In genomic region chr22:32870474-32870873, GRCh38 we compare ENCODE assay signal across 27 cellular contexts.
"Had no signal": no experiment of that assay in that cellular context is flagged by ENCODE, and none has a peak within 500 bp of the region (broad histone marks: within the 10 kb centered on the region; RNA-seq: fewer than 3 reads in every experiment).

No MANE protein-coding gene starts in this region.

- H3K9me3 ChIP-seq: stomach, suprapubic skin, testis, thoracic aorta, thyroid gland, tibial artery, tibial nerve, transverse colon, upper lobe of left lung, upper lobe of right lung, uterus, vagina had no signal

- H3K36me3 ChIP-seq: stomach, suprapubic skin, thoracic aorta, thyroid gland, tibial artery, tibial nerve, transverse colon, upper lobe of left lung, upper lobe of right lung, uterus, vagina had no signal

- DNase-seq: stimulated activated CD4-positive, alpha-beta T cell treated with anti-CD3 and anti-CD28 coated beads, Interleukin-2, amount 100 ng/mL, for 48 hours; stimulated activated CD4-positive, alpha-beta T cell treated with anti-CD3 and anti-CD28 coated beads, Interleukin-4, amount 100 ng/mL, for 1 hour; stimulated activated CD4-positive, alpha-beta T cell treated with anti-CD3 and anti-CD28 coated beads, Interleukin-4, amount 100 ng/mL, for 24 hours; stimulated activated CD4-positive, alpha-beta T cell treated with anti-CD3 and anti-CD28 coated beads, Interleukin-4, amount 100 ng/mL, for 4 hours; stimulated activated CD8-positive, alpha-beta memory T cell treated with anti-CD3 and anti-CD28 coated beads, Interleukin-4, amount 100 ng/mL, for 48 hours; stimulated activated naive B cell treated with anti-CD40 and anti-IgM and Interleukin-4, amounts not matched to agents 10 μg/mL and 1 μg/mL and 100 μg/mL, for 72 hours; stimulated activated naive CD4-positive, alpha-beta T cell; stimulated activated naive CD4-positive, alpha-beta T cell treated with Interleukin-2 at 50 U/mL for 16 hours; stimulated activated naive CD8-positive, alpha-beta T cell treated with anti-CD3 and anti-CD28 coated beads, Interleukin-15, amount 100 ng/mL, for 72 hours; stimulated activated naive CD8-positive, alpha-beta T cell treated with anti-CD3 and anti-CD28 coated beads, Interleukin-15, Interleukin-2, amounts not matched to agents 100 U/mL and 50 U/mL, for 24 hours; stomach; substantia nigra; testis; thyroid gland; tibial artery; transverse colon; trophoblast cell; upper lobe of left lung; upper lobe of right lung; uterus had no signal

- FAIRE-seq: urothelium cell line had no signal

- H3K4me1 ChIP-seq: stomach, testis, thyroid gland, tibial artery, tibial nerve, transverse colon, uterus, vagina had no signal

- H3K27me3 ChIP-seq: stomach, suprapubic skin, testis, thyroid gland, tibial artery, tibial nerve, transverse colon, upper lobe of left lung, upper lobe of right lung, uterus, vagina had no signal

- ATAC-seq: stimulated activated effector memory CD8-positive, alpha-beta T cell treated with anti-CD3 and anti-CD28 coated beads, Interleukin-12 subunit alpha, Interleukin-12 subunit beta, amount 100 ng/mL, for 72 hours; stimulated activated memory B cell treated with anti-CD40 and anti-IgM and Interleukin-4, amounts not matched to agents 10 μg/mL and 1 μg/mL and 100 μg/mL, for 72 hours; stimulated activated naive B cell treated with anti-CD40 and anti-IgM and Interleukin-4, amounts not matched to agents 10 μg/mL and 1 μg/mL and 100 μg/mL, for 72 hours; stimulated activated naive CD8-positive, alpha-beta T cell treated with anti-CD3 and anti-CD28 coated beads, Interleukin-15, amount 100 ng/mL, for 72 hours; stimulated activated naive CD8-positive, alpha-beta T cell treated with anti-CD3 and anti-CD28 coated beads, Interleukin-15, Interleukin-2, amounts not matched to agents 100 U/mL and 50 U/mL, for 24 hours; upper lobe of right lung had no signal

- H3K4me3 ChIP-seq: stomach, suprapubic skin, testis, thoracic aorta, thyroid gland, tibial artery, tibial nerve, transverse colon, upper lobe of left lung, upper lobe of right lung, uterus, vagina had no signal

- H3K27ac ChIP-seq: stomach, suprapubic skin, testis, thoracic aorta, thyroid gland, tibial artery, tibial nerve, transverse colon, upper lobe of left lung, upper lobe of right lung, uterus, vagina had no signal
